ENCODE assay signal across 38 cellular contexts in genomic region chr22:46518542-46519325, GRCh38.
"Had no signal": no experiment of that assay in that cellular context is flagged by ENCODE, and none has a peak within 500 bp of the region (broad histone marks: within the 10 kb centered on the region; RNA-seq: fewer than 3 reads in every experiment).

No MANE protein-coding gene starts in this region.

- H3K27me3 Mint-ChIP-seq: activated CD4-positive, alpha-beta T cell treated with anti-CD3 and anti-CD28 coated beads for 36 hours; activated CD4-positive, alpha-beta T cell treated with anti-CD3 and anti-CD28 coated beads, Interleukin-2, amount 10 ng/mL, durations not matched to agents 24 days and 14 days had no signal

- H3K4me3 Mint-ChIP-seq: activated CD4-positive, alpha-beta memory T cell treated with anti-CD3 and anti-CD28 coated beads for 36 hours; activated CD4-positive, alpha-beta T cell treated with anti-CD3 and anti-CD28 coated beads for 36 hours; activated CD4-positive, alpha-beta T cell treated with anti-CD3 and anti-CD28 coated beads, Interleukin-2, amount 10 ng/mL, durations not matched to agents 24 days and 14 days; activated CD8-positive, alpha-beta memory T cell treated with anti-CD3 and anti-CD28 coated beads, Interleukin-2, amount 10 ng/mL, durations not matched to agents 7 days and 5 days; activated CD8-positive, alpha-beta T cell treated with anti-CD3 and anti-CD28 coated beads, Interleukin-2, amount 10 ng/mL, durations not matched to agents 7 days and 5 days; activated naive CD4-positive, alpha-beta T cell treated with anti-CD3 and anti-CD28 coated beads for 36 hours; activated naive CD4-positive, alpha-beta T cell treated with anti-CD3 and anti-CD28 coated beads, Interleukin-2, amount 50 U/mL, for 24 hours; activated naive CD8-positive, alpha-beta T cell treated with anti-CD3 and anti-CD28 coated beads for 36 hours; activated naive CD8-positive, alpha-beta T cell treated with anti-CD3 and anti-CD28 coated beads, Interleukin-2, amount 50 U/mL, for 24 hours; activated T-helper 1 cell treated with anti-CD3 and anti-CD28 coated beads, Interleukin-12 subunit alpha, Interleukin-12 subunit beta, Interleukin-2, Interleukin-4 antibody, amounts not matched to agents 30 ng/mL and 10 ng/mL and 1 ng/mL, durations not matched to agents 14 hours and 24 hours and 36 hours; dendritic cell treated with granulocyte-macrophage colony-stimulating factor and Interleukin-4, amounts not matched to agents 40 ng/mL and 50 ng/mL, for 4 days; T-helper 1 cell treated with Interleukin-12 subunit alpha and Interleukin-12 subunit beta and Interleukin-4 antibody, amounts not matched to agents 30 μg/mL and 1 μg/mL, for 36 hours had no signal

- H3K9me3 Mint-ChIP-seq: activated CD4-positive, alpha-beta memory T cell treated with anti-CD3 and anti-CD28 coated beads for 36 hours; activated CD4-positive, alpha-beta T cell treated with anti-CD3 and anti-CD28 coated beads, Interleukin-2, amount 10 ng/mL, durations not matched to agents 24 days and 14 days; activated naive CD4-positive, alpha-beta T cell treated with anti-CD3 and anti-CD28 coated beads for 36 hours; activated naive CD4-positive, alpha-beta T cell treated with anti-CD3 and anti-CD28 coated beads, Interleukin-2, amount 50 U/mL, for 24 hours; activated naive CD8-positive, alpha-beta T cell treated with anti-CD3 and anti-CD28 coated beads for 36 hours; activated naive CD8-positive, alpha-beta T cell treated with anti-CD3 and anti-CD28 coated beads, Interleukin-2, amount 50 U/mL, for 24 hours; activated T-helper 1 cell treated with anti-CD3 and anti-CD28 coated beads, Interleukin-12 subunit alpha, Interleukin-12 subunit beta, Interleukin-2, Interleukin-4 antibody, amounts not matched to agents 30 ng/mL and 10 ng/mL and 1 ng/mL, durations not matched to agents 14 hours and 24 hours and 36 hours; activated T-helper 2 cell treated with anti-CD3 and anti-CD28 coated beads, Interferon-gamma antibody, Interleukin-2, Interleukin-4, amounts not matched to agents 10 μg/mL and 5 μg/mL and 100 μg/mL, durations not matched to agents 14 hours and 24 hours and 36 hours; dendritic cell treated with granulocyte-macrophage colony-stimulating factor and Interleukin-4, amounts not matched to agents 40 ng/mL and 50 ng/mL, for 4 days; T-helper 1 cell treated with Interleukin-12 subunit alpha and Interleukin-12 subunit beta and Interleukin-4 antibody, amounts not matched to agents 30 μg/mL and 1 μg/mL, for 36 hours had no signal

- H3K9me3 ChIP-seq: adrenal gland, body of pancreas, breast epithelium, esophagus muscularis mucosa, gastrocnemius medialis, heart left ventricle had no signal

- DNase-seq: activated CD4-positive, alpha-beta memory T cell treated with anti-CD3 and anti-CD28 coated beads for 36 hours; activated CD4-positive, alpha-beta T cell treated with anti-CD3 and anti-CD28 coated beads for 36 hours; activated CD4-positive, alpha-beta T cell treated with anti-CD3 and anti-CD28 coated beads, Interleukin-2, amount 10 ng/mL, durations not matched to agents 24 days and 14 days; activated CD4-positive, CD25-positive, alpha-beta regulatory T cell; activated CD4-positive, CD25-positive, alpha-beta regulatory T cell treated with anti-CD3 and anti-CD28 coated beads, Interleukin-2, amount 50 U/mL, for 72 hours; activated CD8-positive, alpha-beta memory T cell treated with anti-CD3 and anti-CD28 coated beads, Interleukin-2, amount 10 ng/mL, durations not matched to agents 7 days and 5 days; activated CD8-positive, alpha-beta memory T cell treated with anti-CD3 and anti-CD28 coated beads, Interleukin-2, amount 50 U/mL, for 4 hours; activated CD8-positive, alpha-beta T cell treated with anti-CD3 and anti-CD28 coated beads, Interleukin-2, amount 10 ng/mL, durations not matched to agents 7 days and 5 days; activated effector memory CD4-positive, alpha-beta T cell treated with anti-CD3 and anti-CD28 coated beads, Interleukin-2, amount 50 U/mL, for 16 hours; activated naive CD4-positive, alpha-beta T cell treated with anti-CD3 and anti-CD28 coated beads for 36 hours; activated naive CD8-positive, alpha-beta T cell treated with anti-CD3 and anti-CD28 coated beads for 36 hours; activated naive CD8-positive, alpha-beta T cell treated with anti-CD3 and anti-CD28 coated beads, Interleukin-2, amount 50 U/mL, for 24 hours; activated T-cell treated with anti-CD3 and anti-CD28 coated beads, Interleukin-2, amount 50 U/mL, for 1 hour; activated T-cell treated with anti-CD3 and anti-CD28 coated beads, Interleukin-2, amount 50 U/mL, for 48 hours; adrenal gland; amygdala; aorta; body of pancreas; central memory CD4-positive, alpha-beta T cell; cerebellar nuclear complex; dorsolateral prefrontal cortex; effector memory CD4-positive, alpha-beta T cell; erythroblast; foreskin keratinocyte; gastrocnemius medialis; glutamatergic neuron; T1000; WERI-Rb-1 had no signal

- H3K27ac Mint-ChIP-seq: activated CD4-positive, alpha-beta memory T cell treated with anti-CD3 and anti-CD28 coated beads for 36 hours; activated CD4-positive, alpha-beta T cell treated with anti-CD3 and anti-CD28 coated beads for 36 hours; activated CD4-positive, alpha-beta T cell treated with anti-CD3 and anti-CD28 coated beads, Interleukin-2, amount 10 ng/mL, durations not matched to agents 24 days and 14 days; activated CD8-positive, alpha-beta memory T cell treated with anti-CD3 and anti-CD28 coated beads, Interleukin-2, amount 10 ng/mL, durations not matched to agents 7 days and 5 days; activated CD8-positive, alpha-beta T cell treated with anti-CD3 and anti-CD28 coated beads, Interleukin-2, amount 10 ng/mL, durations not matched to agents 7 days and 5 days; activated naive CD4-positive, alpha-beta T cell treated with anti-CD3 and anti-CD28 coated beads for 36 hours; activated naive CD4-positive, alpha-beta T cell treated with anti-CD3 and anti-CD28 coated beads, Interleukin-2, amount 50 U/mL, for 24 hours; activated naive CD8-positive, alpha-beta T cell treated with anti-CD3 and anti-CD28 coated beads for 36 hours; activated naive CD8-positive, alpha-beta T cell treated with anti-CD3 and anti-CD28 coated beads, Interleukin-2, amount 50 U/mL, for 24 hours; activated T-helper 1 cell treated with anti-CD3 and anti-CD28 coated beads, Interleukin-12 subunit alpha, Interleukin-12 subunit beta, Interleukin-2, Interleukin-4 antibody, amounts not matched to agents 30 ng/mL and 10 ng/mL and 1 ng/mL, durations not matched to agents 14 hours and 24 hours and 36 hours; activated T-helper 2 cell treated with anti-CD3 and anti-CD28 coated beads, Interferon-gamma antibody, Interleukin-2, Interleukin-4, amounts not matched to agents 10 μg/mL and 5 μg/mL and 100 μg/mL, durations not matched to agents 14 hours and 24 hours and 36 hours; dendritic cell treated with granulocyte-macrophage colony-stimulating factor and Interleukin-4, amounts not matched to agents 40 ng/mL and 50 ng/mL, for 4 days; T-helper 1 cell treated with Interleukin-12 subunit alpha and Interleukin-12 subunit beta and Interleukin-4 antibody, amounts not matched to agents 30 μg/mL and 1 μg/mL, for 36 hours had no signal

- H3K27me3 ChIP-seq: adrenal gland, body of pancreas, breast epithelium, cardiac muscle cell, esophagus muscularis mucosa, foreskin keratinocyte had no signal

- H3K4me1 Mint-ChIP-seq: activated CD4-positive, alpha-beta T cell treated with anti-CD3 and anti-CD28 coated beads for 36 hours; activated CD8-positive, alpha-beta memory T cell treated with anti-CD3 and anti-CD28 coated beads, Interleukin-2, amount 10 ng/mL, durations not matched to agents 7 days and 5 days; activated naive CD4-positive, alpha-beta T cell treated with anti-CD3 and anti-CD28 coated beads, Interleukin-2, amount 50 U/mL, for 24 hours had no signal

- H3K36me3 Mint-ChIP-seq: activated CD4-positive, alpha-beta memory T cell treated with anti-CD3 and anti-CD28 coated beads for 36 hours; activated CD8-positive, alpha-beta memory T cell treated with anti-CD3 and anti-CD28 coated beads, Interleukin-2, amount 10 ng/mL, durations not matched to agents 7 days and 5 days; activated naive CD4-positive, alpha-beta T cell treated with anti-CD3 and anti-CD28 coated beads, Interleukin-2, amount 50 U/mL, for 24 hours; activated naive CD8-positive, alpha-beta T cell treated with anti-CD3 and anti-CD28 coated beads for 36 hours had no signal

- H3K36me3 ChIP-seq: adrenal gland, breast epithelium, cardiac muscle cell, esophagus muscularis mucosa, gastrocnemius medialis, heart left ventricle, WERI-Rb-1 had no signal

- H3K27ac ChIP-seq: body of pancreas, cardiac muscle cell, coronary artery, dorsolateral prefrontal cortex, foreskin keratinocyte, gastrocnemius medialis, WERI-Rb-1 had no signal

- H3K4me1 ChIP-seq: adrenal gland, body of pancreas, breast epithelium, esophagus muscularis mucosa, gastrocnemius medialis, heart left ventricle had no signal

- H3K4me3 ChIP-seq: adrenal gland, body of pancreas, breast epithelium, cardiac muscle cell, coronary artery, dorsolateral prefrontal cortex, esophagus muscularis mucosa, gastrocnemius medialis, heart left ventricle had no signal
